In the genomic region with DNA sequence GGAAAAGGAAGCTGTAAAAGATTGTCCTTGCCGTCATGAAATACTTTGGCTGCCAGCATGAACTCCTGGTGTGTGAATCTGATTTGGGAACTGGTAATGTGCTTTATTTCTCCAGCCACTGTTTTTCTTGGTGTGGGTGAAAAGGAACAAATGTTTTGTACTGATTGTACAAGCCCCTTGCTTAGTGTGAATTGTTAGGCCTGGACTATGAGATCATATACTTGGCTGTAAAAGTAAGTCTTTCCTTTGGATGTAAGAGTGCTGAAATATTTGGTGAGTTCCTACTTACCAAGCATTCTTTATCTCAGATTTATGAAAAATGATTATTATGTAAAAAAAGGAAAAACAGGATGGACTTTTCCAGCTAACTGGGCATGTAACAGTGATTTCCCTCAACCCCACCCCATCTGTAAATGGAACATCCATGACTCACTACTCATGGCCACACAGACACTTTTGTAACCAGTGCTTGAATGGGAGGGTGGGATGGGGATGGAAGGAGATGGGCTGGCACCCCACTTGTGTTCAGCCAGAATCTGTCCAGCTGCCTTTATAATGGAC, we compare ENCODE assay signal across 9 cellular contexts. TPM values are rescaled to one million over a fixed set of nuclear protein-coding genes. Genes with fewer than 3 reads are reported as not detected.
DNase-seq lines count a peak whose midpoint lies in the region; ATAC-seq, FAIRE-seq and TF ChIP-seq lines count a peak whose summit lies in the region.
"Had no signal": no experiment of that assay in that cellular context is flagged by ENCODE, and none has a peak within 500 bp of the region (broad histone marks: within the 10 kb centered on the region; RNA-seq: fewer than 3 reads in every experiment).

No MANE protein-coding gene starts in this region.

- intact Hi-C loops in ascending aorta (cut with DNase I) (no loop called here), heart right ventricle (cut with DNase I) (loop anchor here in 5 of 10 donors (5.0 to 10.0 kb wide), 5 partner anchors 37 to 330 kb away; a partner anchor contains a TSS)

- no peak for DNase-seq in D721Med (ENCODE audit: insufficient read length, low spot score)
- DNase-seq in ascending aorta (ENCODE audit: low spot score in 2 of 2): no peak
- peak in 1 of 2 donors; percentile 34 for DNase-seq in heart right ventricle
- peak; percentile 91 for DNase-seq in putamen (ENCODE audit: low spot score)
- no peak for DNase-seq in stimulated activated CD4-positive, alpha-beta T cell treated with anti-CD3 and anti-CD28 coated beads, Interleukin-4, amount 100 ng/mL, for 1 hour
- DNase-seq in NCI-H2171 (lab: John Stamatoyannopoulos, UW): no peak
- DNase-seq in NCI-H774 (lab: John Stamatoyannopoulos, UW): no peak
- DNase-seq in GM13976 (ENCODE audit: low spot score): no peak
- DNase-seq: activated T-cell treated with anti-CD3 and anti-CD28 coated beads, Interleukin-2, amount 50 U/mL, for 48 hours had no signal

- H3K27me3 ChIP-seq in ascending aorta: no peaks in the 10 kb centered on the region
- no peaks in the 10 kb centered on the region for H3K27me3 ChIP-seq in heart right ventricle

- peak; percentile 72 to 89 (median 80) for ATAC-seq in heart right ventricle

- 2 to 8% methylated on average over 1 of the region's 1 CpG for WGBS in heart right ventricle, 2 donors

- no peaks in the 10 kb centered on the region for H3K36me3 ChIP-seq in ascending aorta
- no peaks in the 10 kb centered on the region for H3K36me3 ChIP-seq in heart right ventricle

- H3K4me1 ChIP-seq in ascending aorta (peaks cover 2 to 38% of the 10 kb centered on the region in 2 donors), heart right ventricle (peaks cover 11 to 100% (median 88%) of the 10 kb centered on the region in 9 donors)

- peak overlapping the region; percentile 71 to 74 for H3K27ac ChIP-seq in ascending aorta
- peak overlapping the region; percentile 5 to 94 (median 62) for H3K27ac ChIP-seq in heart right ventricle

- H3K4me3 ChIP-seq in ascending aorta: no peak overlapping the region
- H3K4me3 ChIP-seq in heart right ventricle: no peak overlapping the region

- H3K9me3 ChIP-seq in ascending aorta: no peaks in the 10 kb centered on the region
- H3K9me3 ChIP-seq in heart right ventricle: no peaks in the 10 kb centered on the region

- in situ Hi-C loops in GM13976 (cut with MboI; ENCODE audit: low sequenced_read_pairs, unreplicated experiment): no loop called here

- TF ChIP-seq CTCF in D721Med (IDR thresholded peaks at IDR 0.05; ENCODE audit: insufficient read depth, missing control alignments) (no peak), ascending aorta (IDR thresholded peaks at IDR 0.05) (no peak), heart right ventricle (IDR thresholded peaks at IDR 0.05) (no peak), GM13976 (IDR thresholded peaks at IDR 0.05; ENCODE audit: borderline replicate concordance, control extremely low read depth, extremely low read depth, insufficient read depth, missing control alignments) (no peak)

- peak; percentile 72 for FAIRE-seq in D721Med (lab: Jason Lieb, UNC)

RNA-seq across cellular contexts. Expression of a gene that starts 6.3 kb away (rescaled TPM):
- 44.1 TPM for total RNA-seq in ascending aorta
- 10 to 100 TPM; 34.1 to 89.7 (median 53.4) TPM for total RNA-seq in heart right ventricle
- polyA plus RNA-seq in heart right ventricle: 10 to 100 TPM in 1 of 2 donors, 1 to 10 TPM in 1; 8.5 to 17.8 TPM

RNA-seq across cellular contexts. Expression of a gene that starts 52.0 kb away (rescaled TPM):
- total RNA-seq in ascending aorta (20.8 TPM), heart right ventricle (10 to 100 TPM; 23.8 to 37.1 (median 33.1) TPM)
- 10 to 100 TPM; 24.4 to 35.4 TPM for polyA plus RNA-seq in heart right ventricle
